Comparison of ENCODE assay signal across 8 cellular contexts in the genomic region with DNA sequence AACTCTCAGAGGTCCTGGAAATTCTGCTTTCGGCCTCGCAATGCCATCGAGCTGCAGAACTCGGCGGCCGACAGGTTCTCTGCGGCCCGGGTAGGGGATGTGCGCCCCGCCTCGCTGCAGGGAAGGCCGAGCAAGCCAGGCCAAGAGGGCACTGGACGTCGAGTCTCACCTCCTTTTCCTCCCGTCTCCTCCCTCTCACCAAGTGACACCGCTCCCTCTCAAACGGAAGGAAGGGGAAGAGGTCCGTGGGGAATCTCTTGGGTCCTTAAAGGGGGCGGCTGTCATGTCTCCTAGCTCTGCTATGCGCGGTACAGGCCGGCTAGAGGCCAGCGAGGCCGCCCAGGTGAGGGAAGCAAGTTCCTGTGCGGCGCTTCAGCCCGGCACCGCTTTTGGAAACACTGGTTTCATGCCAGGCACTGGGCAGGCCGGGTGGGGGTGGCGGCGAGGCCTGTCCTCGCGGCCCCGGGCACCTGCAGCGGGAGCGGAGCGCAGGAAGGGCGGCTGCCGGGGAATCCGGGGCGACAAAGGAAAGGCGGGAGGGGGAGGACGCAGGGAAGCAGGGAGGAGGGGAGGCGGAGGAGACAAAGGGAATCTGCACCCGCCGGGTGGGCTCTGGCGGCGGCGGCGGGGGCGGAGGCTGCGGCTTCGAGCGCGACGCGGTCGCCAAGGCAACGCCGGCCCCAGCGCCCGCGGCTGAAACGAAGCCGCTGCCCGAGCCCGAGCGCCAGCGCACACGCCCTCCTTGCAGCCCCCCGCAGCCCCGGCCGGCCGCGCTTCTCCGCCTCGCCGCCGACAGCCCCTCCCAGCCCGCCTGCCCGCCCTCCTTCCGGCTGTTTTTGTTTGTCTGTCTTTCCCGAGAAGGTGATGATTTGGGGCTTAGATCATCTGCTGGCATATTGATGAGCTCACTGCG. TPM values are rescaled to one million over a fixed set of nuclear protein-coding genes. Genes with fewer than 3 reads are reported as not detected.
A peak's percentile ranks its signal among the peaks of the same experiment; 100 is the strongest.
DNase-seq lines count a peak whose midpoint lies in the region; TF ChIP-seq lines count a peak whose summit lies in the region.

No MANE protein-coding gene starts in this region.

- intact Hi-C loops in activated T-helper 1 cell treated with anti-CD3 and anti-CD28 coated beads, Interleukin-12 subunit alpha, Interleukin-12 subunit beta, Interleukin-2, Interleukin-4 antibody, amounts not matched to agents 30 ng/mL and 10 ng/mL and 1 ng/mL, durations not matched to agents 14 hours and 24 hours and 36 hours (cut with micrococcal nuclease): no loop called here
- intact Hi-C loops in vagina (cut with DNase I): no loop called here

- no peaks in the 10 kb centered on the region for H3K27me3 ChIP-seq in vagina

- TF ChIP-seq POLR2A in vagina (IDR thresholded peaks at IDR 0.05): no peak

- H3K36me3 ChIP-seq in vagina: no peaks in the 10 kb centered on the region

- TF ChIP-seq CTCF in fibroblast of mammary gland (conservative IDR thresholded peaks at IDR 0.05; ENCODE audit: control insufficient read depth, insufficient read depth, low read depth, low read length) (no peak), vagina (IDR thresholded peaks at IDR 0.05) (no peak)

- H3K4me3 ChIP-seq in fibroblast of mammary gland (ENCODE audit: control insufficient read depth, low read depth, low read length) (peak overlapping the region; percentile 38), vagina (peak overlapping the region; percentile 43 to 68)

- peak overlapping the region; percentile 97 for H3K27ac Mint-ChIP-seq in activated T-helper 1 cell treated with anti-CD3 and anti-CD28 coated beads, Interleukin-12 subunit alpha, Interleukin-12 subunit beta, Interleukin-2, Interleukin-4 antibody, amounts not matched to agents 30 ng/mL and 10 ng/mL and 1 ng/mL, durations not matched to agents 14 hours and 24 hours and 36 hours

- DNase-seq in NCI-H2081 (lab: John Stamatoyannopoulos, UW) (peak; percentile 82 to 83), NCI-H2081 treated with DMSO at 0.1 percent for 48 hours (lab: John Stamatoyannopoulos, UW) (no peak), NCI-H748 (lab: John Stamatoyannopoulos, UW; ENCODE audit: unreplicated experiment) (peak; percentile 98), fibroblast of mammary gland (ENCODE audit: low read depth) (peak; percentile 27), occipital lobe (lab: John Stamatoyannopoulos, UW) (peak; percentile 31), vagina (ENCODE audit: extremely low spot score in 2 of 2) (no peak), middle frontal gyrus (ENCODE audit: extremely low spot score, low spot score) (no peak)
- peak; percentile 56 for DNase-seq in activated T-helper 1 cell treated with anti-CD3 and anti-CD28 coated beads, Interleukin-12 subunit alpha, Interleukin-12 subunit beta, Interleukin-2, Interleukin-4 antibody, amounts not matched to agents 30 ng/mL and 10 ng/mL and 1 ng/mL, durations not matched to agents 14 hours and 24 hours and 36 hours (ENCODE audit: low spot score)

- H3K4me1 Mint-ChIP-seq in activated T-helper 1 cell treated with anti-CD3 and anti-CD28 coated beads, Interleukin-12 subunit alpha, Interleukin-12 subunit beta, Interleukin-2, Interleukin-4 antibody, amounts not matched to agents 30 ng/mL and 10 ng/mL and 1 ng/mL, durations not matched to agents 14 hours and 24 hours and 36 hours (ENCODE audit: low read depth): peaks cover 80% of the 10 kb centered on the region

- H3K4me1 ChIP-seq in vagina: peaks cover 15% of the 10 kb centered on the region

- H3K27ac ChIP-seq in vagina: no peak overlapping the region

- no peaks in the 10 kb centered on the region for H3K36me3 Mint-ChIP-seq in activated T-helper 1 cell treated with anti-CD3 and anti-CD28 coated beads, Interleukin-12 subunit alpha, Interleukin-12 subunit beta, Interleukin-2, Interleukin-4 antibody, amounts not matched to agents 30 ng/mL and 10 ng/mL and 1 ng/mL, durations not matched to agents 14 hours and 24 hours and 36 hours (ENCODE audit: low read depth)

- H3K27me3 Mint-ChIP-seq in activated T-helper 1 cell treated with anti-CD3 and anti-CD28 coated beads, Interleukin-12 subunit alpha, Interleukin-12 subunit beta, Interleukin-2, Interleukin-4 antibody, amounts not matched to agents 30 ng/mL and 10 ng/mL and 1 ng/mL, durations not matched to agents 14 hours and 24 hours and 36 hours (ENCODE audit: insufficient read depth): peaks cover 7% of the 10 kb centered on the region

- no peaks in the 10 kb centered on the region for H3K9me3 Mint-ChIP-seq in activated T-helper 1 cell treated with anti-CD3 and anti-CD28 coated beads, Interleukin-12 subunit alpha, Interleukin-12 subunit beta, Interleukin-2, Interleukin-4 antibody, amounts not matched to agents 30 ng/mL and 10 ng/mL and 1 ng/mL, durations not matched to agents 14 hours and 24 hours and 36 hours

- H3K4me3 Mint-ChIP-seq in activated T-helper 1 cell treated with anti-CD3 and anti-CD28 coated beads, Interleukin-12 subunit alpha, Interleukin-12 subunit beta, Interleukin-2, Interleukin-4 antibody, amounts not matched to agents 30 ng/mL and 10 ng/mL and 1 ng/mL, durations not matched to agents 14 hours and 24 hours and 36 hours: peak overlapping the region; percentile 88

- no peaks in the 10 kb centered on the region for H3K9me3 ChIP-seq in vagina

RNA-seq across cellular contexts. Expression of gene CDK5R1, which starts 32.3 kb away (rescaled TPM):
- total RNA-seq in activated T-helper 1 cell treated with anti-CD3 and anti-CD28 coated beads, Interleukin-12 subunit alpha, Interleukin-12 subunit beta, Interleukin-2, Interleukin-4 antibody, amounts not matched to agents 30 ng/mL and 10 ng/mL and 1 ng/mL, durations not matched to agents 14 hours and 24 hours and 36 hours: 6.1 and 7.1 TPM in 2 replicates
- total RNA-seq in occipital lobe (255 TPM), vagina (4.9 TPM)

Comparison
In these comparisons a context has a peak if more than half of its experiments do, and no peak if none do; other contexts are left out.
1. DNase-seq: peak in NCI-H2081 (2 of 2), NCI-H748 (single experiment), activated T-helper 1 cell treated with anti-CD3 and anti-CD28 coated beads, Interleukin-12 subunit alpha, Interleukin-12 subunit beta, Interleukin-2, Interleukin-4 antibody, amounts not matched to agents 30 ng/mL and 10 ng/mL and 1 ng/mL, durations not matched to agents 14 hours and 24 hours and 36 hours (single experiment), fibroblast of mammary gland (single experiment) and occipital lobe (single experiment); none in NCI-H2081 treated with DMSO at 0.1 percent for 48 hours (single experiment), vagina (0 of 2) and middle frontal gyrus (single experiment).
2. RNA of gene CDK5R1, which starts 32.3 kb away (total RNA-seq): 255 TPM in occipital lobe (single experiment); 6.1 to 7.1 TPM in activated T-helper 1 cell treated with anti-CD3 and anti-CD28 coated beads, Interleukin-12 subunit alpha, Interleukin-12 subunit beta, Interleukin-2, Interleukin-4 antibody, amounts not matched to agents 30 ng/mL and 10 ng/mL and 1 ng/mL, durations not matched to agents 14 hours and 24 hours and 36 hours and 4.9 TPM in vagina (single experiment); every median in the first group is over 10 times any median in the second.